8 cellular contexts compared by ENCODE assay signal in genomic region chr17:32127156-32127897, GRCh38. TPM values are rescaled to one million over a fixed set of nuclear protein-coding genes. Genes with fewer than 3 reads are reported as not detected.
DNase-seq lines count a peak whose midpoint lies in the region; ATAC-seq and TF ChIP-seq lines count a peak whose summit lies in the region.

No MANE protein-coding gene starts in this region.

- H4K20me1 ChIP-seq in SK-N-SH (ENCODE audit: insufficient read depth): no peaks in the 10 kb centered on the region

- POLR2A ChIA-PET in SK-N-SH (lab: Yijun Ruan, JAX): interaction anchor here (0.7 kb wide), 1 partner anchor 15 kb away, joined by 3 read pairs; the partner anchor contains the start of gene RHOT1

- 0% methylated on average over 18 of the region's 25 CpGs for WGBS in SK-N-SH (ENCODE audit: low lambda C conversion rate)
- WGBS in testis, 2 donors: 0% methylated on average over 16 to 25 of the region's 25 CpGs

- TF ChIP-seq CTCF in SK-N-SH (IDR thresholded peaks at IDR 0.05) (no peak), omental fat pad (IDR thresholded peaks at IDR 0.05) (no peak), testis (IDR thresholded peaks at IDR 0.05) (no peak)

- H3F3A ChIP-seq in SK-N-SH (replicated peaks; ENCODE audit: insufficient read depth): peaks cover 21% of the 10 kb centered on the region

- no peak for TF ChIP-seq POLR2A in testis (IDR thresholded peaks at IDR 0.05)

- intact Hi-C loops in testis (cut with DNase I; ENCODE audit: low total_unique reads): no loop called here

- H3K4me1 ChIP-seq in SK-N-SH (ENCODE audit: control insufficient read depth in 1 of 2, insufficient read depth in 2 of 2, low read depth in 1 of 2, low read length in 1 of 2) (peaks cover 0 to 13% of the 10 kb centered on the region in 2 experiments; a peak in 1 of 4 replicates), testis (no peaks in the 10 kb centered on the region)

- H3K27me3 ChIP-seq in SK-N-SH (ENCODE audit: insufficient read depth) (no peaks in the 10 kb centered on the region), testis (no peaks in the 10 kb centered on the region)

- H3K36me3 ChIP-seq in SK-N-SH (replicated peaks in 1 of 2; ENCODE audit: control insufficient read depth in 1 of 2, insufficient read depth in 2 of 2, low read length in 1 of 2) (no peaks in the 10 kb centered on the region), testis (ENCODE audit: low read depth, missing control alignments) (no peaks in the 10 kb centered on the region)

- DNase-seq in EH (ENCODE audit: low read depth) (peak; percentile 83), GOT3 (lab: John Stamatoyannopoulos, UW) (peak; percentile 50), M059J (ENCODE audit: low read depth) (peak; percentile 94), SK-N-SH (peak; percentile 80), glomerular visceral epithelial cell (ENCODE audit: extremely low spot score) (peak; percentile 86), omental fat pad (ENCODE audit: low spot score) (peak; percentile 44), testis (peak; percentile 87)
- peak; percentile 78 for DNase-seq in activated naive CD4-positive, alpha-beta T cell treated with anti-CD3 and anti-CD28 coated beads, Interleukin-2, amount 50 U/mL, for 16 hours

- H3K9me3 ChIP-seq in SK-N-SH (no peaks in the 10 kb centered on the region), testis (no peaks in the 10 kb centered on the region)

- H3K4me3 ChIP-seq in SK-N-SH (ENCODE audit: low read depth in 2 of 2, low read length in 1 of 2) (peak overlapping the region; percentile 57 to 78), testis (peak overlapping the region; percentile 51 to 71)

- H3K27ac ChIP-seq in SK-N-SH (ENCODE audit: low read depth in 2 of 2, low read length in 1 of 2) (peak overlapping the region; percentile 79 to 87), testis (peak overlapping the region; percentile 84 to 85)

- H3K4me2 ChIP-seq in SK-N-SH: peak overlapping the region; percentile 86

- H3K9ac ChIP-seq in SK-N-SH: peak overlapping the region; percentile 72

- CTCF ChIA-PET in SK-N-SH (lab: Yijun Ruan, JAX): interaction anchor here (1.6 to 2.5 kb wide), 3 partner anchors 9 to 120 kb away, joined by 7 to 19 read pairs (median 18); partner anchors contain the start of gene LRRC37B

- no peak for TF ChIP-seq EP300 in SK-N-SH (IDR thresholded peaks at IDR 0.05; ENCODE audit: borderline replicate concordance in 1 of 2, low read depth in 1 of 2, low read length in 1 of 2)

- no peak for TF ChIP-seq RAD21 in SK-N-SH (IDR thresholded peaks at IDR 0.05; ENCODE audit: low read length)

- H3K79me2 ChIP-seq in SK-N-SH (ENCODE audit: insufficient read depth): no peaks in the 10 kb centered on the region

- no peaks in the 10 kb centered on the region for H3K9me2 ChIP-seq in SK-N-SH

- peak; percentile 95 for ATAC-seq in omental fat pad (ENCODE audit: low FRiP score)

- peak overlapping the region; percentile 94 for H2AFZ ChIP-seq in SK-N-SH (ENCODE audit: low read depth)

TF ChIP-seq in SK-N-SH, 30 proteins besides CTCF, POLR2A, EP300 and RAD21:
- TF ChIP-seq GABPA (IDR thresholded peaks at IDR 0.05; ENCODE audit: low read depth) (0 out of 2 replicates have a peak, but pooled peaks have one; percentile 38), SIN3A (IDR thresholded peaks at IDR 0.05; ENCODE audit: borderline replicate concordance, low read depth, low read length) (peak; percentile 70; the same call in 1 of the 2 replicates), FOXJ3 (CRISPR knock-in tag; IDR thresholded peaks at IDR 0.05) (no peak), TAF1 (IDR thresholded peaks at IDR 0.05; ENCODE audit: borderline replicate concordance, low read depth, low read length) (0 out of 2 replicates have a peak, but pooled peaks have one; percentile 20), MXI1 (IDR thresholded peaks at IDR 0.05; ENCODE audit: low read depth, low read length) (peak; percentile 82), NRF1 (IDR thresholded peaks at IDR 0.05; ENCODE audit: low read depth, low read length) (peak; percentile 68), ELF1 (IDR thresholded peaks at IDR 0.05) (peak; percentile 57), MEF2A (IDR thresholded peaks at IDR 0.05; ENCODE audit: borderline replicate concordance, low read depth) (no peak), POLR2AphosphoS5 (IDR thresholded peaks at IDR 0.05; ENCODE audit: low read depth, low read length) (peak; percentile 74; the same call in 1 of the 2 replicates), YY1 (IDR thresholded peaks at IDR 0.05; ENCODE audit: low read depth) (0 out of 2 replicates have a peak, but pooled peaks have one; percentile 51), GATA2 (CRISPR knock-in tag; IDR thresholded peaks at IDR 0.05) (peak; percentile 76), SMC3 (IDR thresholded peaks at IDR 0.05; ENCODE audit: low read depth, low read length) (peak; percentile 15; the same call in 1 of the 2 replicates), USF1 (IDR thresholded peaks at IDR 0.05; ENCODE audit: borderline replicate concordance, low read depth) (peak; percentile 72), USF2 (IDR thresholded peaks at IDR 0.05; ENCODE audit: borderline replicate concordance, low read depth, low read length) (peak; percentile 44), FOXM1 (IDR thresholded peaks at IDR 0.05; ENCODE audit: low read depth) (no peak), MAX (IDR thresholded peaks at IDR 0.05; ENCODE audit: low read depth) (peak; percentile 94)
TF ChIP-seq in SK-N-SH: peak in this region for 13.

RNA-seq across cellular contexts. Expression of gene RHOT1, which starts 15.0 kb away (rescaled TPM):
- 32.1 and 39.1 TPM in 2 replicates for total RNA-seq in M059J (2014; rRNA removed; shearing (Covaris generic))
- 25.0 and 36.1 TPM in 2 replicates for polyA plus RNA-seq in SK-N-SH (2012; rRNA removed)
- polyA plus RNA-seq in SK-N-SH (2012; cell fraction: cytosol; rRNA removed): 39.7 and 42.9 TPM in 2 replicates
- polyA plus RNA-seq in SK-N-SH (2012; cell fraction: nucleus; rRNA removed): 11.5 and 30.5 TPM in 2 replicates
- 10 to 100 TPM; 32.1 to 55.7 (median 42.6) TPM for total RNA-seq in omental fat pad
- total RNA-seq in testis: 10 to 100 TPM; 51.3 to 60.6 TPM
- 42.6 TPM for polyA plus RNA-seq in testis (ENCODE audit: insufficient read depth, low read depth, low replicate concordance)

Comparison
In these comparisons a context has a peak if more than half of its experiments do, and no peak if none do; other contexts are left out.
1. Peak in every context shown above with its lines: DNase-seq, ATAC-seq, H3K4me3 ChIP-seq and H3K27ac ChIP-seq.
2. DNase-seq: peak in every context shown above with its lines; median percentile 94 in M059J; 87 in testis; 86 in glomerular visceral epithelial cell; 83 in EH; 80 in SK-N-SH; 78 in activated naive CD4-positive, alpha-beta T cell treated with anti-CD3 and anti-CD28 coated beads, Interleukin-2, amount 50 U/mL, for 16 hours; 50 in GOT3; 44 in omental fat pad.